ENCODE assay signal across 10 cellular contexts in genomic region chrX:50858548-50858947, GRCh38. TPM values are rescaled to one million over a fixed set of nuclear protein-coding genes. Genes with fewer than 3 reads are reported as not detected.
"Had no signal": no experiment of that assay in that cellular context is flagged by ENCODE, and none has a peak within 500 bp of the region (broad histone marks: within the 10 kb centered on the region; RNA-seq: fewer than 3 reads in every experiment).

No MANE protein-coding gene starts in this region.

- H2AFZ ChIP-seq: GM23338 had no signal

- H3K4me2 ChIP-seq: GM23338, KMS-11 had no signal

- FAIRE-seq: H1, H54 had no signal

- H3K9ac ChIP-seq: KMS-11 had no signal

- H3K27ac ChIP-seq: HL-60, KMS-11 had no signal

- DNase-seq: H9, HCEC 1CT, KBM-7 had no signal

- ATAC-seq: GM23338 had no signal

- H3K4me3 ChIP-seq: GM23338 had no signal

RNA-seq across cellular contexts. Expression of gene SHROOM4, which starts 44.6 kb away (rescaled TPM):
- polyA plus RNA-seq: IgD-negative memory B cell had no signal

RNA-seq across cellular contexts. Expression of gene BMP15, which starts 52.0 kb away (rescaled TPM):
- total RNA-seq: GM23338, H1, H9, HT1080 had no signal
- polyA plus RNA-seq: GM23338, H1, IgD-negative memory B cell had no signal
